Comparison of ENCODE assay signal across 8 cellular contexts in the genomic region with DNA sequence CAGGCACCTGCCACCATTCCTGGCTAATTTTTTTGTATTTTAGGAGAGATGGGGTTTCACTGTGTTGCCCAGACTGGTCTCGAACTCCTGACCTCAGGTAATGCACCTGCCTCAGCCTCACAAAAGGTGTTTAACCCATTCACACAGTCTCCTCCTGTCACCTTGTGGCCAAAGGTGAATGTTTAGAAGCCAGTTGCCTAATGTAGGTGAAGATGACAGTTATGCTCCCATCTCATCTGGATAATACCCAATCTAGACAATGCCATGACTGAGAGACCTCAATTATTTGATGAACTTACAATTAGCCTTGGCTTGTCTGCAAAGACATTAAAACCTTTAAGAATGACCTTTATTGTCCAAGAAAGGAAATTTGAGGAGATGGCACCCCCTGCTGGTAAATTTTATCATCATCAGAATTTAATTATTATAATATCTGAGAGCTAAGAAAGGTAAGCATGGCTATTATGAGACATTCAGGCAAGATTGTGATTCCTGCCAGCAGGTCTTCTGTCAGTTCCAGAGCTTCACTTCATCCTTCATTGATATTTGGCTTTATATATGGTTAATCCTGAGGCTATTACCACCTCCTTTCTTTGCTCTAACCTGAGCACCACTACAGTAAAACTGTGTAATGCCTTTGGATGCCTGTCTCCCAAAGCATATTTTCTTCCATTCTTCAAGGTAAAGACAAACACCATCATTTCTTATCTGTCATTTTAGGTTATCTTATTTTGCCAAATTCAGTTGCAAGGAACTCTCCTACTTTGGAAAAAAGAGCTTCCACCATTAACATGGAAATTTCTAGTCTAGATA.
DNase-seq lines count a peak whose midpoint lies in the region; ATAC-seq lines count a peak whose summit lies in the region.

No MANE protein-coding gene starts in this region.

- ATAC-seq in GM21526 (IDR thresholded peaks at IDR 0.05; ENCODE audit: low FRiP score, unreplicated experiment) (peak; percentile 61), GM21737 (IDR thresholded peaks at IDR 0.05; ENCODE audit: unreplicated experiment) (no peak)

- DNase-seq in NCI-H2081 (lab: John Stamatoyannopoulos, UW) (peak; percentile 49 to 64), NCI-H2081 treated with DMSO at 0.1 percent for 48 hours (lab: John Stamatoyannopoulos, UW) (no peak), NCI-H748 (lab: John Stamatoyannopoulos, UW; ENCODE audit: unreplicated experiment) (peak; percentile 61), dermis blood vessel endothelial cell (peak; percentile 58), middle frontal gyrus (ENCODE audit: extremely low spot score, low spot score) (peak; percentile 12), NCI-H2029 treated with DMSO at 0.1 percent for 48 hours (lab: John Stamatoyannopoulos, UW) (no peak)

Comparison
In these comparisons a context has a peak if more than half of its experiments do, and no peak if none do; other contexts are left out.
1. DNase-seq: peak in NCI-H2081 (2 of 2), NCI-H748 (single experiment), dermis blood vessel endothelial cell (single experiment) and middle frontal gyrus (single experiment); none in NCI-H2081 treated with DMSO at 0.1 percent for 48 hours (single experiment) and NCI-H2029 treated with DMSO at 0.1 percent for 48 hours (single experiment).